In genomic region chr20:37470190-37470589, GRCh38 we compare ENCODE assay signal across 4 cellular contexts. TPM values are rescaled to one million over a fixed set of nuclear protein-coding genes. Genes with fewer than 3 reads are reported as not detected.
"Had no signal": no experiment of that assay in that cellular context is flagged by ENCODE, and none has a peak within 500 bp of the region (broad histone marks: within the 10 kb centered on the region; RNA-seq: fewer than 3 reads in every experiment).

No MANE protein-coding gene starts in this region.

RNA-seq across cellular contexts. Expression of gene NNAT, which starts 50.9 kb away (rescaled TPM):
- total RNA-seq: LHCN-M2, M059J, MCF 10A, NCI-H460 had no signal
